ENCODE assay signal across 1 cellular context in genomic region chr1:53992085-53992874, GRCh38.
TF ChIP-seq lines count a peak whose summit lies in the region.

No MANE protein-coding gene starts in this region.

TF ChIP-seq in IMR-90, 13 proteins besides CTCF, POLR2A, EP300 and RAD21 (continued from another document):
- no peak for TF ChIP-seq CEBPB (IDR thresholded peaks at IDR 0.05; ENCODE audit: low read depth, low read length)
- no peak for TF ChIP-seq NFE2L2 (IDR thresholded peaks at IDR 0.05; ENCODE audit: low read depth, low read length)
- TF ChIP-seq RCOR1 (IDR thresholded peaks at IDR 0.05; ENCODE audit: insufficient replicate concordance, low read length) = no peak
TF ChIP-seq in IMR-90: peak in this region for 0.
